ENCODE assay signal across 13 cellular contexts in the genomic region with DNA sequence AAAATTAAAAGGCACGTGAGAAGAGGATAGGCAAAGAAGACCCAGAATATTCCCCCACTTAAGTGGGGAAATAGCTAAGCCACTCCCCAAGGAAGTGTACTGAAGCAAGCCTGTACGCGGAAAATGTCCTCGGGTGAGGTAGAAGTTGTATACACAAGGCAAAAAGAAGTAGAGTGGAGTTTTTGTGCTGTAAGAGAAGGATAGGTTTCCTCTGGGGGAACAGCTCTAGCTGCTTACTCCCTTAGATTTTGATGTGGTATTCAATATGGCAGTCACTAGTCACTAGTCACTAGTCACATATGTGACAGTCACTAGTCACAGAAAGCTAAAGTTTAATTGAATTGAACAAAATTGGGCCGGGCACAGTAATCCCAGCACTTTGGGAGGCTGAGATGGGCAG. TPM values are rescaled to one million over a fixed set of nuclear protein-coding genes. Genes with fewer than 3 reads are reported as not detected.
DNase-seq lines count a peak whose midpoint lies in the region; TF ChIP-seq lines count a peak whose summit lies in the region.
"Had no signal": no experiment of that assay in that cellular context is flagged by ENCODE, and none has a peak within 500 bp of the region (broad histone marks: within the 10 kb centered on the region; RNA-seq: fewer than 3 reads in every experiment).

No MANE protein-coding gene starts in this region.

- peaks cover 61% of the 10 kb centered on the region for H3K4me1 Mint-ChIP-seq in activated CD4-positive, alpha-beta T cell treated with anti-CD3 and anti-CD28 coated beads, Interleukin-2, amount 10 ng/mL, durations not matched to agents 24 days and 14 days
- peaks cover 21% of the 10 kb centered on the region for H3K4me1 Mint-ChIP-seq in chondrocyte (ENCODE audit: low read depth)

- peaks cover 45 to 80% (median 62%) of the 10 kb centered on the region in 4 donors for H3K4me1 ChIP-seq in esophagus muscularis mucosa
- peaks cover 25% of the 10 kb centered on the region for H3K4me1 ChIP-seq in smooth muscle cell (ENCODE audit: low read depth)

- DNase-seq in activated CD4-positive, alpha-beta T cell treated with anti-CD3 and anti-CD28 coated beads, Interleukin-2, amount 10 ng/mL, durations not matched to agents 24 days and 14 days = no peak
- no peak for DNase-seq in activated CD4-positive, alpha-beta T cell treated with anti-CD3 and anti-CD28 coated beads for 48 hours
- DNase-seq in RWPE1 (ENCODE audit: low spot score) = no peak
- no peak for DNase-seq in esophagus muscularis mucosa (ENCODE audit: extremely low spot score)
- no peak for DNase-seq in smooth muscle cell (lab: John Stamatoyannopoulos, UW; ENCODE audit: unreplicated experiment)
- no peak for DNase-seq in OCI-M1 (lab: John Stamatoyannopoulos, UW)
- DNase-seq in chondrocyte (ENCODE audit: low spot score) = no peak
- DNase-seq in stimulated activated CD8-positive, alpha-beta memory T cell treated with anti-CD3 and anti-CD28 coated beads, Interleukin-4, amount 100 ng/mL, for 48 hours = no peak
- DNase-seq: ACHN; stimulated activated CD4-positive, alpha-beta T cell treated with anti-CD3 and anti-CD28 coated beads, Interleukin-2, amount 100 ng/mL, for 48 hours had no signal

- POLR2A ChIA-PET in RWPE1 (lab: Yijun Ruan, JAX; ENCODE audit: low non-redundant PET) = no interaction called here

- H3K27ac Mint-ChIP-seq in activated CD4-positive, alpha-beta T cell treated with anti-CD3 and anti-CD28 coated beads, Interleukin-2, amount 10 ng/mL, durations not matched to agents 24 days and 14 days = peak overlapping the region; percentile 9
- H3K27ac Mint-ChIP-seq in chondrocyte (ENCODE audit: unreplicated experiment) = no peak overlapping the region

- TF ChIP-seq EP300 in esophagus muscularis mucosa (IDR thresholded peaks at IDR 0.05) = no peak

- no peak overlapping the region for H3K4me2 ChIP-seq in smooth muscle cell

- H3K27me3 Mint-ChIP-seq in activated CD4-positive, alpha-beta T cell treated with anti-CD3 and anti-CD28 coated beads, Interleukin-2, amount 10 ng/mL, durations not matched to agents 24 days and 14 days = no peaks in the 10 kb centered on the region
- no peaks in the 10 kb centered on the region for H3K27me3 Mint-ChIP-seq in chondrocyte (ENCODE audit: low read depth)

- H3F3A ChIP-seq in smooth muscle cell (ENCODE audit: low read depth) = peaks cover 24% of the 10 kb centered on the region

- TF ChIP-seq CTCF in RWPE1 (conservative IDR thresholded peaks at IDR 0.05; ENCODE audit: low read depth) (no peak), esophagus muscularis mucosa (IDR thresholded peaks at IDR 0.05) (no peak), smooth muscle cell (IDR thresholded peaks at IDR 0.05; ENCODE audit: borderline replicate concordance, insufficient read depth, poor library complexity, severe bottlenecking) (no peak), chondrocyte (IDR thresholded peaks at IDR 0.05) (no peak)

- H3K4me3 ChIP-seq in esophagus muscularis mucosa = no peak overlapping the region
- no peak overlapping the region for H3K4me3 ChIP-seq in smooth muscle cell
- H3K4me3 ChIP-seq: ovary had no signal

- TF ChIP-seq POLR2A in esophagus muscularis mucosa (IDR thresholded peaks at IDR 0.05; ENCODE audit: low read depth) = no peak

- H3K9me3 Mint-ChIP-seq in activated CD4-positive, alpha-beta T cell treated with anti-CD3 and anti-CD28 coated beads, Interleukin-2, amount 10 ng/mL, durations not matched to agents 24 days and 14 days = no peaks in the 10 kb centered on the region
- no peaks in the 10 kb centered on the region for H3K9me3 Mint-ChIP-seq in chondrocyte (ENCODE audit: low read depth)

- 67% methylated on average over 5 of the region's 5 CpGs for WGBS in esophagus muscularis mucosa
- 83% methylated on average over 5 of the region's 5 CpGs for WGBS in smooth muscle cell (ENCODE audit: low lambda C conversion rate)

- CTCF ChIA-PET in RWPE1 (lab: Yijun Ruan, JAX) = interaction anchor here (0.9 to 3.8 kb wide), 2 partner anchors 11 to 19 kb away, joined by 3 to 13 read pairs; no protein-coding TSS in a partner anchor

- peak overlapping the region; percentile 66 for H3K27ac ChIP-seq in RWPE1
- H3K27ac ChIP-seq in esophagus muscularis mucosa (replicated peaks in 1 of 4) = peak overlapping the region; percentile 69 to 96 (median 92)
- H3K27ac ChIP-seq in smooth muscle cell (ENCODE audit: low read depth) = peak overlapping the region; percentile 20
- H3K27ac ChIP-seq: ovary had no signal

- no peak overlapping the region for H3K9ac ChIP-seq in smooth muscle cell (ENCODE audit: low read depth)

- H3K36me3 Mint-ChIP-seq in activated CD4-positive, alpha-beta T cell treated with anti-CD3 and anti-CD28 coated beads, Interleukin-2, amount 10 ng/mL, durations not matched to agents 24 days and 14 days (ENCODE audit: low read depth) = peaks cover 24% of the 10 kb centered on the region
- peaks cover 6% of the 10 kb centered on the region for H3K36me3 Mint-ChIP-seq in chondrocyte (ENCODE audit: low read depth)

- H3K79me2 ChIP-seq in smooth muscle cell (ENCODE audit: low read depth) = peaks cover 15% of the 10 kb centered on the region

- no peak overlapping the region for H2AFZ ChIP-seq in smooth muscle cell (ENCODE audit: low read depth)

- H3K9me3 ChIP-seq in esophagus muscularis mucosa (no peaks in the 10 kb centered on the region), smooth muscle cell (replicated peaks; ENCODE audit: low read depth) (no peaks in the 10 kb centered on the region)
- H3K9me3 ChIP-seq: ovary had no signal

- peaks cover 29% of the 10 kb centered on the region for H4K20me1 ChIP-seq in smooth muscle cell (ENCODE audit: low read depth)

- H3K36me3 ChIP-seq in esophagus muscularis mucosa (peaks cover 14 to 18% (median 16%) of the 10 kb centered on the region in 4 donors), smooth muscle cell (ENCODE audit: low read depth) (no peaks in the 10 kb centered on the region)
- H3K36me3 ChIP-seq: ovary had no signal

- H3K27me3 ChIP-seq in esophagus muscularis mucosa (no peaks in the 10 kb centered on the region), smooth muscle cell (ENCODE audit: low read depth) (no peaks in the 10 kb centered on the region)
- H3K27me3 ChIP-seq: ovary had no signal

- intact Hi-C loops in activated CD4-positive, alpha-beta T cell treated with anti-CD3 and anti-CD28 coated beads, Interleukin-2, amount 10 ng/mL, durations not matched to agents 24 days and 14 days (cut with micrococcal nuclease) = no loop called here
- intact Hi-C loops in esophagus muscularis mucosa (cut with DNase I) = no loop called here

- no peak overlapping the region for H3K4me3 Mint-ChIP-seq in activated CD4-positive, alpha-beta T cell treated with anti-CD3 and anti-CD28 coated beads, Interleukin-2, amount 10 ng/mL, durations not matched to agents 24 days and 14 days
- H3K4me3 Mint-ChIP-seq in chondrocyte (ENCODE audit: unreplicated experiment) = no peak overlapping the region

RNA-seq across cellular contexts. Expression of a gene that starts 7.6 kb away (rescaled TPM):
- total RNA-seq in activated CD4-positive, alpha-beta T cell treated with anti-CD3 and anti-CD28 coated beads, Interleukin-2, amount 10 ng/mL, durations not matched to agents 24 days and 14 days = 83.4 and 85.2 TPM in 2 replicates
- total RNA-seq in esophagus muscularis mucosa (1,000 to 10,000 TPM; 1,186 to 4,171 (median 2,482) TPM), smooth muscle cell (365 and 384 TPM in 2 replicates), chondrocyte (3.8 to 55.5 TPM (median 4.0 TPM) in 3 replicates)
- 197 and 206 TPM in 2 replicates for polyA plus RNA-seq in smooth muscle cell

RNA-seq across cellular contexts. Expression of a gene that starts 24.3 kb away (rescaled TPM):
- total RNA-seq in activated CD4-positive, alpha-beta T cell treated with anti-CD3 and anti-CD28 coated beads, Interleukin-2, amount 10 ng/mL, durations not matched to agents 24 days and 14 days = 12.1 and 12.6 TPM in 2 replicates
- total RNA-seq in esophagus muscularis mucosa (10 to 100 TPM; 29.0 to 41.5 (median 35.5) TPM), smooth muscle cell (17.7 and 22.2 TPM in 2 replicates), chondrocyte (13.3 to 20.7 TPM (median 13.9 TPM) in 3 replicates)
- polyA plus RNA-seq in smooth muscle cell = 26.4 and 33.6 TPM in 2 replicates

RNA-seq across cellular contexts. Expression of a gene that starts 24.4 kb away (rescaled TPM):
- total RNA-seq in activated CD4-positive, alpha-beta T cell treated with anti-CD3 and anti-CD28 coated beads, Interleukin-2, amount 10 ng/mL, durations not matched to agents 24 days and 14 days = 4.8 and 5.2 TPM in 2 replicates
- total RNA-seq in esophagus muscularis mucosa (1 to 10 TPM in 3 of 4 donors, under 1 TPM in 1; 0.66 to 1.7 (median 1.3) TPM), smooth muscle cell (0.36 and 0.49 TPM in 2 replicates), chondrocyte (1.2 to 3.1 TPM (median 2.0 TPM) in 3 replicates)
- 1.3 and 2.4 TPM in 2 replicates for polyA plus RNA-seq in smooth muscle cell
- total RNA-seq: Daoy had no signal

RNA-seq across cellular contexts. Expression of a gene that starts 31.0 kb away (rescaled TPM):
- 37.8 and 38.4 TPM in 2 replicates for total RNA-seq in activated CD4-positive, alpha-beta T cell treated with anti-CD3 and anti-CD28 coated beads, Interleukin-2, amount 10 ng/mL, durations not matched to agents 24 days and 14 days
- total RNA-seq in esophagus muscularis mucosa (10 to 100 TPM; 33.2 to 55.0 (median 41.7) TPM), smooth muscle cell (23.2 and 32.7 TPM in 2 replicates), chondrocyte (50.3 to 57.1 TPM (median 53.0 TPM) in 3 replicates)
- polyA plus RNA-seq in smooth muscle cell = 26.2 and 31.1 TPM in 2 replicates

RNA-seq across cellular contexts. Expression of a gene that starts 32.8 kb away (rescaled TPM):
- not detected in 2 replicates for total RNA-seq in activated CD4-positive, alpha-beta T cell treated with anti-CD3 and anti-CD28 coated beads, Interleukin-2, amount 10 ng/mL, durations not matched to agents 24 days and 14 days
- total RNA-seq in esophagus muscularis mucosa = not detected
- not detected in 2 replicates for total RNA-seq in smooth muscle cell
- not detected in 2 replicates for polyA plus RNA-seq in smooth muscle cell
- not detected in 3 replicates for total RNA-seq in chondrocyte
- total RNA-seq: Daoy, glomerular endothelial cell, ovary had no signal
- polyA plus RNA-seq: ovary had no signal

Comparison
In these comparisons a context has a peak if more than half of its experiments do, and no peak if none do; other contexts are left out.
1. H3K27ac ChIP-seq: peak in every context shown above with its lines; median percentile 92 in esophagus muscularis mucosa; 66 in RWPE1; 20 in smooth muscle cell.